Comparison of ENCODE assay signal across 1 cellular context in genomic region chr20:53579266-53579580, GRCh38.
TF ChIP-seq lines count a peak whose summit lies in the region.

No MANE protein-coding gene starts in this region.

TF ChIP-seq in HepG2, 621 proteins besides CTCF, POLR2A, EP300 and RAD21 (continued from another document and continues in another):
- TF ChIP-seq HOMEZ (CRISPR knock-in tag; IDR thresholded peaks at IDR 0.05; ENCODE audit: low read depth): no peak
- TF ChIP-seq CBX1 (IDR thresholded peaks at IDR 0.05; ENCODE audit: low read depth): no peak
- TF ChIP-seq ZNF776 (CRISPR knock-in tag; IDR thresholded peaks at IDR 0.05): no peak
- no peak for TF ChIP-seq ZNF329 (CRISPR knock-in tag; IDR thresholded peaks at IDR 0.05; ENCODE audit: low read depth)
- no peak for TF ChIP-seq IKZF1 (IDR thresholded peaks at IDR 0.05)
- no peak for TF ChIP-seq ZNF850 (CRISPR knock-in tag; conservative IDR thresholded peaks at IDR 0.05)
- no peak for TF ChIP-seq E2F2 (CRISPR knock-in tag; IDR thresholded peaks at IDR 0.05; ENCODE audit: borderline replicate concordance)
- no peak for TF ChIP-seq FOSL2 (CRISPR knock-in tag; IDR thresholded peaks at IDR 0.05)
- no peak for TF ChIP-seq ZNF746 (CRISPR knock-in tag; IDR thresholded peaks at IDR 0.05)
- TF ChIP-seq ZSCAN12 (CRISPR knock-in tag; IDR thresholded peaks at IDR 0.05): 0 out of 2 replicates have a peak, but pooled peaks have one; percentile 48
- peak; percentile 98; the same call in 1 of the 2 replicates for TF ChIP-seq CHD4 (IDR thresholded peaks at IDR 0.05; ENCODE audit: borderline replicate concordance, low read length)
- no peak for TF ChIP-seq IRF2 (CRISPR knock-in tag; IDR thresholded peaks at IDR 0.05)
- TF ChIP-seq ZNF484 (CRISPR knock-in tag; IDR thresholded peaks at IDR 0.05; ENCODE audit: borderline replicate concordance, low read depth): no peak
- no peak for TF ChIP-seq ZBTB44 (CRISPR knock-in tag; IDR thresholded peaks at IDR 0.05)
- 0 out of 2 replicates have a peak, but pooled peaks have one; percentile 7 for TF ChIP-seq ZNF224 (CRISPR knock-in tag; IDR thresholded peaks at IDR 0.05)
- TF ChIP-seq TRIM24 (CRISPR knock-in tag; IDR thresholded peaks at IDR 0.05): no peak
- TF ChIP-seq MAF1 (CRISPR knock-in tag; IDR thresholded peaks at IDR 0.05; ENCODE audit: borderline replicate concordance): no peak
- TF ChIP-seq ZNF772 (CRISPR knock-in tag; IDR thresholded peaks at IDR 0.05): no peak
- TF ChIP-seq JARID2 (CRISPR knock-in tag; IDR thresholded peaks at IDR 0.05; ENCODE audit: insufficient replicate concordance): no peak
- TF ChIP-seq MTF1 (CRISPR knock-in tag; IDR thresholded peaks at IDR 0.05): peak; percentile 69; the same call in 1 of the 2 replicates
- no peak for TF ChIP-seq HMG20B (CRISPR knock-in tag; conservative IDR thresholded peaks at IDR 0.05)
- TF ChIP-seq MED1 (CRISPR knock-in tag; IDR thresholded peaks at IDR 0.05): no peak
- TF ChIP-seq E2F5 (CRISPR knock-in tag; conservative IDR thresholded peaks at IDR 0.05): no peak
- TF ChIP-seq SUZ12 (IDR thresholded peaks at IDR 0.05; ENCODE audit: low read depth, low read length): no peak
- no peak for TF ChIP-seq NR2F1 (CRISPR knock-in tag; IDR thresholded peaks at IDR 0.05)
- TF ChIP-seq ZBTB2 (CRISPR knock-in tag; IDR thresholded peaks at IDR 0.05; ENCODE audit: low read depth): no peak
- no peak; the same call in 1 of the 2 replicates for TF ChIP-seq ZSCAN22 (CRISPR knock-in tag; IDR thresholded peaks at IDR 0.05)
- TF ChIP-seq ZNF496 (CRISPR knock-in tag; IDR thresholded peaks at IDR 0.05; ENCODE audit: insufficient replicate concordance): no peak
- no peak for TF ChIP-seq HNRNPK (IDR thresholded peaks at IDR 0.05; ENCODE audit: low read depth, low read length, poor library complexity, severe bottlenecking)
- TF ChIP-seq ZNF883 (CRISPR knock-in tag; IDR thresholded peaks at IDR 0.05; ENCODE audit: not compliant biosample characterization): no peak
- no peak for TF ChIP-seq THAP7 (CRISPR knock-in tag; IDR thresholded peaks at IDR 0.05)
- TF ChIP-seq ZNF777 (CRISPR knock-in tag; IDR thresholded peaks at IDR 0.05): no peak
- no peak for TF ChIP-seq ZFP37 (CRISPR knock-in tag; IDR thresholded peaks at IDR 0.05; ENCODE audit: borderline replicate concordance)
- peak; percentile 81; the same call in 1 of the 2 replicates for TF ChIP-seq RORA (CRISPR knock-in tag; IDR thresholded peaks at IDR 0.05)
- no peak for TF ChIP-seq ZBTB38 (CRISPR knock-in tag; IDR thresholded peaks at IDR 0.05)
- no peak for TF ChIP-seq ZBTB20 (CRISPR knock-in tag; IDR thresholded peaks at IDR 0.05; ENCODE audit: borderline replicate concordance, low read depth)
- TF ChIP-seq CC2D1A (CRISPR knock-in tag; IDR thresholded peaks at IDR 0.05): no peak
- TF ChIP-seq KLF15 (CRISPR knock-in tag; IDR thresholded peaks at IDR 0.05; ENCODE audit: borderline replicate concordance): no peak
- TF ChIP-seq ZNF784 (CRISPR knock-in tag; IDR thresholded peaks at IDR 0.05; ENCODE audit: borderline replicate concordance): no peak
- no peak for TF ChIP-seq CBX5 (CRISPR knock-in tag; IDR thresholded peaks at IDR 0.05; ENCODE audit: borderline replicate concordance)
- no peak for TF ChIP-seq KAT8 (CRISPR knock-in tag; IDR thresholded peaks at IDR 0.05)
- no peak for TF ChIP-seq GABPA (IDR thresholded peaks at IDR 0.05; ENCODE audit: low read depth, low read length)
- no peak for TF ChIP-seq GABPA (CRISPR knock-in tag; IDR thresholded peaks at IDR 0.05; ENCODE audit: low read depth)
- TF ChIP-seq ZBTB40 (IDR thresholded peaks at IDR 0.05): no peak
- TF ChIP-seq ZBTB40 (CRISPR knock-in tag; IDR thresholded peaks at IDR 0.05): no peak
- no peak for TF ChIP-seq XRCC5 (optimal IDR thresholded peaks at IDR 0.05; ENCODE audit: low read length)
- TF ChIP-seq TCF7 (IDR thresholded peaks at IDR 0.05; ENCODE audit: low read depth): no peak
- TF ChIP-seq PRMT3 (CRISPR knock-in tag; IDR thresholded peaks at IDR 0.05; ENCODE audit: borderline replicate concordance, low read depth): 0 out of 2 replicates have a peak, but pooled peaks have one; percentile 0
- no peak for TF ChIP-seq ZNF430 (CRISPR knock-in tag; IDR thresholded peaks at IDR 0.05)
- no peak for TF ChIP-seq ZNF510 (CRISPR knock-in tag; IDR thresholded peaks at IDR 0.05; ENCODE audit: low read depth)
